In the genomic region with DNA sequence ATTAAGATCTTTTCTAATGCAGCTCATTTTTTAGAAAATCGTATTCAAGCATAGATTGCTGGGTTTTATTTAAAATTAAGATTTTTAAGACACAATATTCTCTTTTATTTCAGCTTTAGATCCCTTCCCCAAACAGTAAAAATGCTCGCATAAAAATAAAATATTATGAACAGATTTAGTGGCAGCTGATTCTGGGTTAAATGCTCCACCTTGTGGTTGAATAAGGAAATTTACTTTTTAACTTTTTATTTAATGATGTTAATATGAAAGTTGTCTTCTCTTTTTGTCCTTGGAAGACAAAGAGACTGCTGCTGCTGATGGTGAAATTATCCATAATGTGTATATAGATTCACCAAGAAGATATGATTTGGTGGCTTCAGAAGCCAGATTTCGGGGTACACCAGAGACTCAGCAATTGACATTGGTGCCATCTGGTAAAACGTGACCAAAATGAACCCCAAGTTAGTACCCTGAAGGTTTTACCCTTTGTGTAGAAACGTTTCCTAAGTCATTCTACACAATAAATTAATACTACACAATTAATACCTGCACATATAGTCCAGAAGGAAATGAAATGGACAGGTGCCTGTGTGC, we compare ENCODE assay signal across 8 cellular contexts.
DNase-seq lines count a peak whose midpoint lies in the region; ATAC-seq and FAIRE-seq lines count a peak whose summit lies in the region.

No MANE protein-coding gene starts in this region.

- 11% methylated on average over 5 of the region's 5 CpGs for WGBS in GM23248 (ENCODE audit: low coverage in 1 of 2, low lambda C conversion rate in 2 of 2, missing lambda C conversion rate in 2 of 2), 2 experiments

- peak; percentile 94 for FAIRE-seq in A204.1 (lab: Jason Lieb, UNC)

- H3K79me2 ChIP-seq in GM23248 (ENCODE audit: insufficient read depth), result no peaks in the 10 kb centered on the region

- no peak overlapping the region for H3K4me2 ChIP-seq in GM23248 (ENCODE audit: unreplicated experiment)

- no peaks in the 10 kb centered on the region for H3K9me2 ChIP-seq in GM23248 (ENCODE audit: insufficient read depth)

- H3K27me3 ChIP-seq in GM23248 (replicated peaks; ENCODE audit: insufficient read depth), result no peaks in the 10 kb centered on the region

- no peaks in the 10 kb centered on the region for H3K4me1 ChIP-seq in GM23248 (ENCODE audit: insufficient read depth)

- no peaks in the 10 kb centered on the region for H4K20me1 ChIP-seq in GM23248 (ENCODE audit: insufficient read depth)

- DNase-seq in GM23248 (peak; percentile 49), SK-N-DZ (ENCODE audit: low spot score) (peak; percentile 24), globus pallidus (ENCODE audit: low spot score) (peak; percentile 17), NCI-H1436 treated with DMSO at 0.1 percent for 48 hours (lab: John Stamatoyannopoulos, UW) (no peak), medulla oblongata (ENCODE audit: extremely low spot score) (no peak)
- no peak for DNase-seq in activated T-cell treated with anti-CD3 and anti-CD28 coated beads, Interleukin-2, amount 50 U/mL, for 1 hour

- in situ Hi-C loops in GM23248 (cut with MboI), result loop anchor here (25.0 kb wide), 2 partner anchors 830 to 1105 kb away; a partner anchor contains a TSS

- ATAC-seq in HG03442 (IDR thresholded peaks at IDR 0.05; ENCODE audit: unreplicated experiment), result no peak

- no peak overlapping the region for H2AFZ ChIP-seq in GM23248

- no peak overlapping the region for H3K4me3 ChIP-seq in GM23248

- H3K9me3 ChIP-seq in GM23248 (ENCODE audit: low read depth), result no peaks in the 10 kb centered on the region

- no peaks in the 10 kb centered on the region for H3K36me3 ChIP-seq in GM23248 (ENCODE audit: low read depth)

- H3F3A ChIP-seq in GM23248 (ENCODE audit: insufficient read depth), result no peaks in the 10 kb centered on the region

- H3K9ac ChIP-seq in GM23248, result no peak overlapping the region

- no peak overlapping the region for H3K27ac ChIP-seq in GM23248

Comparison
In these comparisons a context has a peak if more than half of its experiments do, and no peak if none do; other contexts are left out.
1. DNase-seq: peak in GM23248 (single experiment), SK-N-DZ (single experiment) and globus pallidus (single experiment); none in NCI-H1436 treated with DMSO at 0.1 percent for 48 hours (single experiment), activated T-cell treated with anti-CD3 and anti-CD28 coated beads, Interleukin-2, amount 50 U/mL, for 1 hour (single experiment) and medulla oblongata (single experiment).